ENCODE assay signal across 1 cellular context in genomic region chr7:157525501-157525915, GRCh38.
TF ChIP-seq lines count a peak whose summit lies in the region.

No MANE protein-coding gene starts in this region.

TF ChIP-seq in H1, 55 proteins besides CTCF, POLR2A, EP300 and RAD21:
- no peak for TF ChIP-seq FOSL1 (IDR thresholded peaks at IDR 0.05; ENCODE audit: insufficient read depth, low read depth, low read length)
- no peak for TF ChIP-seq SIRT6 (IDR thresholded peaks at IDR 0.05; ENCODE audit: low read length)
- TF ChIP-seq, protein P1, sequence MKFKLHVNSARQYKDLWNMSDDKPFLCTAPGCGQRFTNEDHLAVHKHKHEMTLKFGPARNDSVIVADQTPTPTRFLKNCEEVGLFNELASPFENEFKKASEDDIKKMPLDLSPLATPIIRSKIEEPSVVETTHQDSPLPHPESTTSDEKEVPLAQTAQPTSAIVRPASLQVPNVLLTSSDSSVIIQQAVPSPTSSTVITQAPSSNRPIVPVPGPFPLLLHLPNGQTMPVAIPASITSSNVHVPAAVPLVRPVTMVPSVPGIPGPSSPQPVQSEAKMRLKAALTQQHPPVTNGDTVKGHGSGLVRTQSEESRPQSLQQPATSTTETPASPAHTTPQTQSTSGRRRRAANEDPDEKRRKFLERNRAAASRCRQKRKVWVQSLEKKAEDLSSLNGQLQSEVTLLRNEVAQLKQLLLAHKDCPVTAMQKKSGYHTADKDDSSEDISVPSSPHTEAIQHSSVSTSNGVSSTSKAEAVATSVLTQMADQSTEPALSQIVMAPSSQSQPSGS (IDR thresholded peaks at IDR 0.05; ENCODE audit: low read length) = no peak
- TF ChIP-seq SP4 (IDR thresholded peaks at IDR 0.05; ENCODE audit: low read length) = no peak
- TF ChIP-seq KDM1A (IDR thresholded peaks at IDR 0.05; ENCODE audit: borderline replicate concordance, low read length) = peak; percentile 23; the same call in 1 of the 2 replicates
- TF ChIP-seq CBX8 (IDR thresholded peaks at IDR 0.05; ENCODE audit: borderline replicate concordance, low read depth, low read length) = no peak
- TF ChIP-seq SP1 (IDR thresholded peaks at IDR 0.05; ENCODE audit: low read depth, low read length) = no peak
- TF ChIP-seq, protein P2, sequence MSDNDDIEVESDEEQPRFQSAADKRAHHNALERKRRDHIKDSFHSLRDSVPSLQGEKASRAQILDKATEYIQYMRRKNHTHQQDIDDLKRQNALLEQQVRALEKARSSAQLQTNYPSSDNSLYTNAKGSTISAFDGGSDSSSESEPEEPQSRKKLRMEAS (IDR thresholded peaks at IDR 0.05) = peak; percentile 69
- TF ChIP-seq, protein P3, sequence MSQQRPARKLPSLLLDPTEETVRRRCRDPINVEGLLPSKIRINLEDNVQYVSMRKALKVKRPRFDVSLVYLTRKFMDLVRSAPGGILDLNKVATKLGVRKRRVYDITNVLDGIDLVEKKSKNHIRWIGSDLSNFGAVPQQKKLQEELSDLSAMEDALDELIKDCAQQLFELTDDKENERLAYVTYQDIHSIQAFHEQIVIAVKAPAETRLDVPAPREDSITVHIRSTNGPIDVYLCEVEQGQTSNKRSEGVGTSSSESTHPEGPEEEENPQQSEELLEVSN (IDR thresholded peaks at IDR 0.05) = peak; percentile 61; the same call in 1 of the 2 replicates
- no peak for TF ChIP-seq SAP30 (IDR thresholded peaks at IDR 0.05; ENCODE audit: insufficient read depth, insufficient replicate concordance, low read length)
- no peak for TF ChIP-seq SP2 (IDR thresholded peaks at IDR 0.05; ENCODE audit: low read length)
